Comparison of ENCODE assay signal across 17 cellular contexts in genomic region chr2:196598412-196598811, GRCh38. TPM values are rescaled to one million over a fixed set of nuclear protein-coding genes. Genes with fewer than 3 reads are reported as not detected.
A peak's percentile ranks its signal among the peaks of the same experiment; 100 is the strongest.
DNase-seq lines count a peak whose midpoint lies in the region; ATAC-seq, FAIRE-seq and TF ChIP-seq lines count a peak whose summit lies in the region.
"Had no signal": no experiment of that assay in that cellular context is flagged by ENCODE, and none has a peak within 500 bp of the region (broad histone marks: within the 10 kb centered on the region; RNA-seq: fewer than 3 reads in every experiment).

No MANE protein-coding gene starts in this region.

- H4K8ac ChIP-seq in IMR-90 (ENCODE audit: low read depth in 2 of 2, low read length in 2 of 2) = no peak overlapping the region

- POLR2A ChIA-PET in IMR-90 (lab: Charles Lee; ENCODE audit: unreplicated experiment) = no interaction called here

- H3K27ac ChIP-seq in GM23248 (peak overlapping the region; percentile 32; the same call in 1 of the 2 replicates), IMR-90 (ENCODE audit: insufficient read depth, low read length) (no peak overlapping the region), astrocyte (ENCODE audit: low read depth, low read length) (peak overlapping the region; percentile 53), esophagus muscularis mucosa (replicated peaks in 1 of 4) (no peak overlapping the region)

- H3K36me3 Mint-ChIP-seq in astrocyte (ENCODE audit: low read depth, unreplicated experiment) = no peaks in the 10 kb centered on the region
- H3K36me3 Mint-ChIP-seq: CD14-positive monocyte; CD8-positive, alpha-beta T cell had no signal

- H2BK5ac ChIP-seq in IMR-90 (ENCODE audit: low read depth, low read length, poor library complexity, severe bottlenecking) = no peak overlapping the region

- peaks cover 19% of the 10 kb centered on the region for H3K27me3 Mint-ChIP-seq in astrocyte (ENCODE audit: low read depth, unreplicated experiment)

- H3K27ac Mint-ChIP-seq in astrocyte (ENCODE audit: unreplicated experiment) = no peak overlapping the region
- H3K27ac Mint-ChIP-seq: CD14-positive monocyte; CD8-positive, alpha-beta T cell had no signal

- H3K9me3 ChIP-seq in GM23248 (ENCODE audit: low read depth) (no peaks in the 10 kb centered on the region), IMR-90 (ENCODE audit: control insufficient read depth, insufficient read depth, low read length) (no peaks in the 10 kb centered on the region), astrocyte (ENCODE audit: insufficient read depth, low read depth, low read length) (no peaks in the 10 kb centered on the region), esophagus muscularis mucosa (no peaks in the 10 kb centered on the region)

- no peaks in the 10 kb centered on the region for H3K36me3 ChIP-seq in GM23248 (ENCODE audit: low read depth)
- H3K36me3 ChIP-seq in IMR-90 (ENCODE audit: control insufficient read depth, insufficient read depth, low read length) = no peaks in the 10 kb centered on the region
- H3K36me3 ChIP-seq in astrocyte (ENCODE audit: insufficient read depth, low read length) = no peaks in the 10 kb centered on the region
- no peaks in the 10 kb centered on the region for H3K36me3 ChIP-seq in esophagus muscularis mucosa

- H3K18ac ChIP-seq in IMR-90 (ENCODE audit: low read depth, low read length) = no peak overlapping the region

- dilution Hi-C loops in IMR-90 (cut with HindIII; ENCODE audit: low sequenced_read_pairs, unreplicated experiment) = no loop called here

- peak overlapping the region; percentile 5; the same call in 1 of the 2 replicates for H3K4ac ChIP-seq in IMR-90 (ENCODE audit: low read depth, low read length)

- TF ChIP-seq POLR2A in IMR-90 (IDR thresholded peaks at IDR 0.05; ENCODE audit: low read depth, low read length) (no peak), esophagus muscularis mucosa (IDR thresholded peaks at IDR 0.05; ENCODE audit: low read depth) (no peak)

- H3K4me1 Mint-ChIP-seq in astrocyte (ENCODE audit: low read depth, unreplicated experiment) = peaks cover 8% of the 10 kb centered on the region

- FAIRE-seq in astrocyte (lab: Jason Lieb, UNC) = no peak
- FAIRE-seq: A204.1, D721Med had no signal

- no peak for TF ChIP-seq RAD21 in IMR-90 (IDR thresholded peaks at IDR 0.05; ENCODE audit: low read length)

- no TSS peak for BruUV-seq in IMR-90 (replicated peaks; lab: Mats Ljungman, UMichigan)

- no peak overlapping the region; the same call in 1 of the 2 replicates for H2AK5ac ChIP-seq in IMR-90 (ENCODE audit: low read depth, low read length)

- H4K20me1 ChIP-seq in GM23248 (ENCODE audit: insufficient read depth) (no peaks in the 10 kb centered on the region), IMR-90 (ENCODE audit: insufficient read depth, low read length) (no peaks in the 10 kb centered on the region), astrocyte (ENCODE audit: insufficient read depth, low read length) (no peaks in the 10 kb centered on the region)

- H2BK120ac ChIP-seq in IMR-90 (ENCODE audit: low read depth, low read length) = no peak overlapping the region

- H3K23ac ChIP-seq in IMR-90 (ENCODE audit: low read depth, low read length) = no peak overlapping the region

- H2BK15ac ChIP-seq in IMR-90 (ENCODE audit: low read depth, low read length) = no peak overlapping the region

- CTCF ChIA-PET in IMR-90 (lab: Yijun Ruan, JAX) = no interaction called here

- no peak overlapping the region for H4K91ac ChIP-seq in IMR-90 (ENCODE audit: insufficient read depth, low read depth, low read length)

- H3K79me1 ChIP-seq in IMR-90 (ENCODE audit: low read depth in 1 of 2, low read length in 2 of 2) = peaks cover 0 to 4% of the 10 kb centered on the region in 2 experiments; a peak in 3 of 4 replicates

- ATAC-seq in IMR-90 (ENCODE audit: low read depth) = no peak
- ATAC-seq in GM21360 (IDR thresholded peaks at IDR 0.05; ENCODE audit: unreplicated experiment) = no peak
- ATAC-seq: CD8-positive, alpha-beta T cell had no signal

- no peak overlapping the region for H2AFZ ChIP-seq in GM23248
- no peak overlapping the region for H2AFZ ChIP-seq in IMR-90 (replicated peaks; ENCODE audit: low read length, poor library complexity)
- H2AFZ ChIP-seq in astrocyte (ENCODE audit: low read depth, low read length) = no peak overlapping the region

- TF ChIP-seq CTCF in IMR-90 (conservative IDR thresholded peaks at IDR 0.05; ENCODE audit: low read depth, low read length) (no peak), astrocyte (IDR thresholded peaks at IDR 0.05; ENCODE audit: insufficient read depth, low read depth, low read length) (no peak), esophagus muscularis mucosa (IDR thresholded peaks at IDR 0.05) (no peak)

- no peak overlapping the region for H2AK9ac ChIP-seq in IMR-90 (replicated peaks; ENCODE audit: low read depth, low read length, poor library complexity)

- H2BK20ac ChIP-seq in IMR-90 (ENCODE audit: low read depth, low read length) = no peak overlapping the region

- H3K79me2 ChIP-seq in GM23248 (ENCODE audit: insufficient read depth) = no peaks in the 10 kb centered on the region
- H3K79me2 ChIP-seq in astrocyte (ENCODE audit: insufficient read depth, low read length) = no peaks in the 10 kb centered on the region

- DNase-seq in EH (ENCODE audit: low read depth) (peak; percentile 35), GM23248 (no peak), IMR-90 (no peak), astrocyte (ENCODE audit: low read depth) (no peak), activated T-cell treated with anti-CD3 and anti-CD28 coated beads for 4 hours (no peak), hypothalamus (lab: John Stamatoyannopoulos, UW) (no peak), esophagus muscularis mucosa (ENCODE audit: extremely low spot score) (no peak)
- DNase-seq: CD8-positive, alpha-beta T cell; COR-L47; DMS153; DMS79 treated with DMSO at 0.1 percent for 48 hours; H7; KBM-7 had no signal

- no peak overlapping the region for H3K4me2 ChIP-seq in GM23248 (ENCODE audit: unreplicated experiment)
- no peak overlapping the region for H3K4me2 ChIP-seq in IMR-90 (ENCODE audit: low read depth, low read length)
- H3K4me2 ChIP-seq in astrocyte (ENCODE audit: low read length) = peak overlapping the region; percentile 1

- H3K4me1 ChIP-seq in GM23248 (ENCODE audit: insufficient read depth) = peaks cover 18% of the 10 kb centered on the region
- H3K4me1 ChIP-seq in IMR-90 (ENCODE audit: control insufficient read depth, insufficient read depth, low read length) = peaks cover 5% of the 10 kb centered on the region
- H3K4me1 ChIP-seq in astrocyte (ENCODE audit: insufficient read depth, low read length) = peaks cover 18% of the 10 kb centered on the region
- peaks cover 4 to 7% (median 4%) of the 10 kb centered on the region in 4 donors for H3K4me1 ChIP-seq in esophagus muscularis mucosa

- H3F3A ChIP-seq in GM23248 (ENCODE audit: insufficient read depth) = peaks cover 26% of the 10 kb centered on the region

- H3K4me3 ChIP-seq in GM23248 = no peak overlapping the region
- no peak overlapping the region for H3K4me3 ChIP-seq in IMR-90 (ENCODE audit: insufficient read depth, low read depth, low read length)
- no peak overlapping the region for H3K4me3 ChIP-seq in astrocyte (ENCODE audit: insufficient read depth, low read depth, low read length)
- no peak overlapping the region for H3K4me3 ChIP-seq in esophagus muscularis mucosa

- H3K9ac ChIP-seq in GM23248 (no peak overlapping the region), IMR-90 (ENCODE audit: low read depth, low read length) (no peak overlapping the region), astrocyte (ENCODE audit: low read length) (no peak overlapping the region)

- peaks cover 3% of the 10 kb centered on the region for H3K9me3 Mint-ChIP-seq in astrocyte (ENCODE audit: unreplicated experiment)
- H3K9me3 Mint-ChIP-seq: CD8-positive, alpha-beta T cell had no signal

- intact Hi-C loops in IMR-90 (cut with micrococcal nuclease) = no loop called here
- intact Hi-C loops in esophagus muscularis mucosa (cut with DNase I) = no loop called here

- no peak overlapping the region for H3K56ac ChIP-seq in IMR-90 (ENCODE audit: extremely low read depth, insufficient read depth, low read length)

- H3K9me2 ChIP-seq in GM23248 (ENCODE audit: insufficient read depth) = no peaks in the 10 kb centered on the region

- peaks cover 15% of the 10 kb centered on the region for H3K9me1 ChIP-seq in IMR-90 (ENCODE audit: insufficient read depth, low read length)

- no peak overlapping the region for H3K4me3 Mint-ChIP-seq in astrocyte (ENCODE audit: unreplicated experiment)
- H3K4me3 Mint-ChIP-seq: CD14-positive monocyte; CD8-positive, alpha-beta T cell had no signal

- in situ Hi-C loops in GM23248 (cut with MboI) (no loop called here), IMR-90 (cut with MboI; ENCODE audit: low sequenced_read_pairs) (no loop called here)

- no peak for TF ChIP-seq EP300 in esophagus muscularis mucosa (IDR thresholded peaks at IDR 0.05)

- H3K27me3 ChIP-seq in GM23248 (replicated peaks; ENCODE audit: insufficient read depth) (no peaks in the 10 kb centered on the region), IMR-90 (ENCODE audit: control insufficient read depth, insufficient read depth, low read length) (no peaks in the 10 kb centered on the region), astrocyte (ENCODE audit: insufficient read depth, low read length) (no peaks in the 10 kb centered on the region), esophagus muscularis mucosa (peaks cover 0 to 3% (median 0%) of the 10 kb centered on the region in 4 donors)

- no peak overlapping the region for H4K5ac ChIP-seq in IMR-90 (ENCODE audit: low read depth, low read length)

- WGBS in GM23248 (ENCODE audit: low coverage in 1 of 2, low lambda C conversion rate in 2 of 2, missing lambda C conversion rate in 2 of 2), 2 experiments = 96 to 97% methylated on average over 5 of the region's 5 CpGs
- no CpG with 5 or more reads among the region's 5 CpGs for WGBS in IMR-90 (ENCODE audit: extremely low coverage in 2 of 2, insufficient read length in 1 of 2), 2 experiments
- 86% methylated on average over 5 of the region's 5 CpGs for WGBS in esophagus muscularis mucosa

- no peak overlapping the region for H3K14ac ChIP-seq in IMR-90 (replicated peaks; ENCODE audit: low read depth, low read length)

RNA-seq across cellular contexts. Expression of gene HECW2, which starts 5.1 kb away (rescaled TPM):
- total RNA-seq in GM23248 (2014; rRNA removed; shearing (Covaris generic)) = 6.5 and 10.0 TPM in 2 replicates
- polyA plus RNA-seq in GM23248 (2016; fragmentation: Nextera tagmentation; extraction: Ambion mirVana) = 2.4 and 2.6 TPM in 2 replicates
- total RNA-seq in IMR-90 (2012; rRNA removed) = 4.7 and 6.9 TPM in 2 replicates
- 1.5 TPM in 2 replicates for polyA plus RNA-seq in IMR-90 (2012; rRNA removed)
- polyA plus RNA-seq in IMR-90 (2012; cell fraction: cytosol; rRNA removed) = 0.29 and 0.46 TPM in 2 replicates
- 1.7 and 3.4 TPM in 2 replicates for polyA plus RNA-seq in IMR-90 (2012; cell fraction: nucleus; rRNA removed; ENCODE audit: low replicate concordance)
- 8.9 and 10.1 TPM in 2 replicates for total RNA-seq in astrocyte
- 1 to 10 TPM; 2.1 to 6.3 (median 4.9) TPM for total RNA-seq in esophagus muscularis mucosa

RNA-seq across cellular contexts. Expression of gene CCDC150, which starts 41.1 kb away (rescaled TPM):
- total RNA-seq in GM23248 (2014; rRNA removed; shearing (Covaris generic)) = 0.65 and 1.1 TPM in 2 replicates
- polyA plus RNA-seq in GM23248 (2016; fragmentation: Nextera tagmentation; extraction: Ambion mirVana) (2.1 and 2.5 TPM in 2 replicates), IMR-90 (2012; rRNA removed) (3.3 and 4.3 TPM in 2 replicates)
- total RNA-seq in IMR-90 (2012; rRNA removed) (3.8 and 6.9 TPM in 2 replicates), astrocyte (2.2 and 4.4 TPM in 2 replicates), esophagus muscularis mucosa (1 to 10 TPM in 2 of 4 donors, under 1 TPM in 2; 0.33 to 1.7 (median 0.91) TPM)
- 0.08 and 0.16 TPM in 2 replicates for polyA plus RNA-seq in IMR-90 (2012; cell fraction: cytosol; rRNA removed)
- 1.6 and 13.3 TPM in 2 replicates for polyA plus RNA-seq in IMR-90 (2012; cell fraction: nucleus; rRNA removed; ENCODE audit: low replicate concordance)
- polyA plus RNA-seq: CD14-positive monocyte had no signal

Comparison
In these comparisons a context has a peak if more than half of its experiments do, and no peak if none do; other contexts are left out.
1. H3K27ac ChIP-seq: peak in GM23248 (single experiment) and astrocyte (single experiment); none in IMR-90 (single experiment) and esophagus muscularis mucosa (0 of 4).